ENCODE assay signal across 1 cellular context in the genomic region with DNA sequence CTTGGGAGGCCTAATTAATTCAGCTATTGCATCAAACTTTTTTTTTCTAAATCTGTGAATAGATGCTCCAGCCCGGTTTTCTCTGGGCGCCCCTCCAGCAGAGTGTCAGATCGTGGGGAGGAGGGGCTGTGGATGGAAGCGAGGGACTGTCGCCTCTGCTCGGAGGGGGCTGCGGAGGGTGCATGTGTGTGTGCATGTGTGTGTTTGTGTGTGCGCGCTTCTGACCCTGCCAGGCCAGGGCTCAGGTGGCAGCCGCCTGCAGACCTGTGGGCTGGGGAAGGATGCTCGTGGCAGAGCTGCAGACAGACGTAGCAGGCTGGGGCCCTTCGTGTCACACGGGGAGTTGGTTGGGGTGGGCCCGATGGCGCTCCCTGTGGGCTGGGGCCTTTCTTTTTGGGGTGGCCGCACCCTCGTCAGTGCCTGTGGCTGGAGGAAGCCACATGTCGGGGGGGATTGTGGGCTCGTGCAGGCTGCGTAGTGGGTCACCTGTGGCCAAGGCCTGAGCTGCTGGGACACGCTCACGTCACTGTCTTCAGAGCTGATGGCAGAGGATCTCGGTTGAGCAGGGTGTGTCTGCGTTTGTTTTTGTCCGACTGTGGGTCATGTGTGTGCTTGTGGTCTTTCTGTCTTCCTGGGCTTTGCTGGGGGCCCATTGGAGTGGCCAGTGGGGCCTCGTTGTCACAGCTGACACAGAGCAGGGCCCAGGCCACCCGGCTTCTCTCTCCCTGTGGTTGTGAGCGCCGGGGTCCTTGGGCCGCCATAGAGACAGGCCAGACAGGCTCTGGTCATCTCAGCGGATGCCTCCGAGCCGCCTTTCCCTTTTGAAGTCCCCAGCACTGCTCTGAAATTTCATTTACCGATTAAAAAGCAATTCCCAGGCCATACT.
A peak's percentile ranks its signal among the peaks of the same experiment; 100 is the strongest.
TF ChIP-seq lines count a peak whose summit lies in the region.

No MANE protein-coding gene starts in this region.

TF ChIP-seq in K562, 482 proteins besides CTCF, POLR2A, EP300 and RAD21 (continues in another document):
- TF ChIP-seq ATF7 (IDR thresholded peaks at IDR 0.05) (peak; percentile 33; the same call in 1 of the 2 replicates), ZNF583 (CRISPR knock-in tag; IDR thresholded peaks at IDR 0.05) (no peak), ZNF121 (CRISPR knock-in tag; conservative IDR thresholded peaks at IDR 0.05) (no peak), ZNF436 (CRISPR knock-in tag; IDR thresholded peaks at IDR 0.05) (no peak), NFXL1 (CRISPR knock-in tag; IDR thresholded peaks at IDR 0.05) (no peak), MEIS2 (IDR thresholded peaks at IDR 0.05; ENCODE audit: partially characterized antibody) (no peak), MYNN (IDR thresholded peaks at IDR 0.05) (no peak), MYNN (CRISPR knock-in tag; IDR thresholded peaks at IDR 0.05) (no peak), ZZZ3 (IDR thresholded peaks at IDR 0.05) (no peak), BRD4 (IDR thresholded peaks at IDR 0.05) (no peak), POLR2G (IDR thresholded peaks at IDR 0.05; ENCODE audit: low read depth, low read length) (peak; percentile 52; the same call in 1 of the 2 replicates), SUPT5H (IDR thresholded peaks at IDR 0.05) (no peak), GTF2A2 (tag; IDR thresholded peaks at IDR 0.05) (no peak), SPI1 (IDR thresholded peaks at IDR 0.05; ENCODE audit: borderline replicate concordance, low read depth, low read length) (no peak), ETV6 (IDR thresholded peaks at IDR 0.05; ENCODE audit: borderline replicate concordance in 1 of 2, low read depth in 2 of 2, low read length in 1 of 2) (no peak), ETV6 (CRISPR knock-in tag; IDR thresholded peaks at IDR 0.05; ENCODE audit: borderline replicate concordance) (no peak), RBM22 (IDR thresholded peaks at IDR 0.05; ENCODE audit: low read depth, low read length, poor library complexity, severe bottlenecking) (no peak), CXXC5 (CRISPR knock-in tag; IDR thresholded peaks at IDR 0.05) (peak; percentile 23), RBBP5 (IDR thresholded peaks at IDR 0.05; ENCODE audit: borderline replicate concordance, insufficient read depth, low read length, poor library complexity, severe bottlenecking) (peak; percentile 36), TRIM28 (IDR thresholded peaks at IDR 0.05) (no peak), ZEB2 (IDR thresholded peaks at IDR 0.05) (no peak), XRCC5 (IDR thresholded peaks at IDR 0.05; ENCODE audit: low read depth, low read length) (no peak), TRIM24 (IDR thresholded peaks at IDR 0.05) (no peak), BACH1 (tag; IDR thresholded peaks at IDR 0.05) (no peak), UBTF (IDR thresholded peaks at IDR 0.05; ENCODE audit: borderline replicate concordance in 1 of 2, low read depth in 2 of 2, low read length in 2 of 2) (peak in 1 of 2 experiments; percentile 75; a peak in 3 of 4 replicates), MAFF (IDR thresholded peaks at IDR 0.05; ENCODE audit: low read length) (no peak), BMI1 (IDR thresholded peaks at IDR 0.05; ENCODE audit: low read length) (no peak), YY1 (IDR thresholded peaks at IDR 0.05; ENCODE audit: borderline replicate concordance in 1 of 3, control insufficient read depth in 1 of 3, extremely low read depth in 1 of 3, insufficient read depth in 3 of 3, insufficient read length in 1 of 3, insufficient replicate concordance in 2 of 3, low read depth in 1 of 3, low read length in 2 of 3) (peak in 1 of 3 experiments; percentile 11), GATA2 (CRISPR knock-in tag; IDR thresholded peaks at IDR 0.05) (no peak), TFAM (CRISPR knock-in tag; conservative IDR thresholded peaks at IDR 0.05) (no peak), NCOA2 (IDR thresholded peaks at IDR 0.05; ENCODE audit: partially characterized antibody in 2 of 2) (no peak), HDGF (IDR thresholded peaks at IDR 0.05) (peak; percentile 93), THRAP3 (IDR thresholded peaks at IDR 0.05; ENCODE audit: borderline replicate concordance) (no peak), GABPA (tag; conservative IDR thresholded peaks at IDR 0.05; ENCODE audit: low read depth) (no peak), CBX1 (IDR thresholded peaks at IDR 0.05; ENCODE audit: low read depth) (no peak), KAT8 (IDR thresholded peaks at IDR 0.05; ENCODE audit: low read depth) (no peak), NFE2L1 (tag; IDR thresholded peaks at IDR 0.05; ENCODE audit: borderline replicate concordance, low read depth) (no peak), ZBTB1 (CRISPR knock-in tag; IDR thresholded peaks at IDR 0.05; ENCODE audit: borderline replicate concordance, low read depth) (0 out of 2 replicates have a peak, but pooled peaks have one; percentile 43), KAT7 (CRISPR knock-in tag; IDR thresholded peaks at IDR 0.05; ENCODE audit: borderline replicate concordance) (no peak), FOXP1 (CRISPR knock-in tag; IDR thresholded peaks at IDR 0.05) (no peak), CHCHD3 (CRISPR knock-in tag; IDR thresholded peaks at IDR 0.05) (no peak), DACH1 (IDR thresholded peaks at IDR 0.05; ENCODE audit: partially characterized antibody) (no peak), ESRRA (IDR thresholded peaks at IDR 0.05; ENCODE audit: borderline replicate concordance, low read depth) (no peak), SRF (CRISPR knock-in tag; IDR thresholded peaks at IDR 0.05) (no peak)
- TF ChIP-seq, protein P1, sequence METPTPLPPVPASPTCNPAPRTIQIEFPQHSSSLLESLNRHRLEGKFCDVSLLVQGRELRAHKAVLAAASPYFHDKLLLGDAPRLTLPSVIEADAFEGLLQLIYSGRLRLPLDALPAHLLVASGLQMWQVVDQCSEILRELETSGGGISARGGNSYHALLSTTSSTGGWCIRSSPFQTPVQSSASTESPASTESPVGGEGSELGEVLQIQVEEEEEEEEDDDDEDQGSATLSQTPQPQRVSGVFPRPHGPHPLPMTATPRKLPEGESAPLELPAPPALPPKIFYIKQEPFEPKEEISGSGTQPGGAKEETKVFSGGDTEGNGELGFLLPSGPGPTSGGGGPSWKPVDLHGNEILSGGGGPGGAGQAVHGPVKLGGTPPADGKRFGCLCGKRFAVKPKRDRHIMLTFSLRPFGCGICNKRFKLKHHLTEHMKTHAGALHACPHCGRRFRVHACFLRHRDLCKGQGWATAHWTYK (CRISPR knock-in tag; IDR thresholded peaks at IDR 0.05) = peak; percentile 84; the same call in 1 of the 2 replicates
- TF ChIP-seq, protein P2, sequence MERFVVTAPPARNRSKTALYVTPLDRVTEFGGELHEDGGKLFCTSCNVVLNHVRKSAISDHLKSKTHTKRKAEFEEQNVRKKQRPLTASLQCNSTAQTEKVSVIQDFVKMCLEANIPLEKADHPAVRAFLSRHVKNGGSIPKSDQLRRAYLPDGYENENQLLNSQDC (CRISPR knock-in tag; IDR thresholded peaks at IDR 0.05) = no peak
- TF ChIP-seq, protein P3, sequence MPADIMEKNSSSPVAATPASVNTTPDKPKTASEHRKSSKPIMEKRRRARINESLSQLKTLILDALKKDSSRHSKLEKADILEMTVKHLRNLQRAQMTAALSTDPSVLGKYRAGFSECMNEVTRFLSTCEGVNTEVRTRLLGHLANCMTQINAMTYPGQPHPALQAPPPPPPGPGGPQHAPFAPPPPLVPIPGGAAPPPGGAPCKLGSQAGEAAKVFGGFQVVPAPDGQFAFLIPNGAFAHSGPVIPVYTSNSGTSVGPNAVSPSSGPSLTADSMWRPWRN (IDR thresholded peaks at IDR 0.05; ENCODE audit: low read depth) = no peak
- TF ChIP-seq, protein P4, sequence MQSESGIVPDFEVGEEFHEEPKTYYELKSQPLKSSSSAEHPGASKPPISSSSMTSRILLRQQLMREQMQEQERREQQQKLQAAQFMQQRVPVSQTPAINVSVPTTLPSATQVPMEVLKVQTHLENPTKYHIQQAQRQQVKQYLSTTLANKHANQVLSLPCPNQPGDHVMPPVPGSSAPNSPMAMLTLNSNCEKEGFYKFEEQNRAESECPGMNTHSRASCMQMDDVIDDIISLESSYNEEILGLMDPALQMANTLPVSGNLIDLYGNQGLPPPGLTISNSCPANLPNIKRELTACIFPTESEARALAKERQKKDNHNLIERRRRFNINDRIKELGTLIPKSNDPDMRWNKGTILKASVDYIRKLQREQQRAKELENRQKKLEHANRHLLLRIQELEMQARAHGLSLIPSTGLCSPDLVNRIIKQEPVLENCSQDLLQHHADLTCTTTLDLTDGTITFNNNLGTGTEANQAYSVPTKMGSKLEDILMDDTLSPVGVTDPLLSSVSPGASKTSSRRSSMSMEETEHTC (IDR thresholded peaks at IDR 0.05) = no peak
- TF ChIP-seq, protein P5, sequence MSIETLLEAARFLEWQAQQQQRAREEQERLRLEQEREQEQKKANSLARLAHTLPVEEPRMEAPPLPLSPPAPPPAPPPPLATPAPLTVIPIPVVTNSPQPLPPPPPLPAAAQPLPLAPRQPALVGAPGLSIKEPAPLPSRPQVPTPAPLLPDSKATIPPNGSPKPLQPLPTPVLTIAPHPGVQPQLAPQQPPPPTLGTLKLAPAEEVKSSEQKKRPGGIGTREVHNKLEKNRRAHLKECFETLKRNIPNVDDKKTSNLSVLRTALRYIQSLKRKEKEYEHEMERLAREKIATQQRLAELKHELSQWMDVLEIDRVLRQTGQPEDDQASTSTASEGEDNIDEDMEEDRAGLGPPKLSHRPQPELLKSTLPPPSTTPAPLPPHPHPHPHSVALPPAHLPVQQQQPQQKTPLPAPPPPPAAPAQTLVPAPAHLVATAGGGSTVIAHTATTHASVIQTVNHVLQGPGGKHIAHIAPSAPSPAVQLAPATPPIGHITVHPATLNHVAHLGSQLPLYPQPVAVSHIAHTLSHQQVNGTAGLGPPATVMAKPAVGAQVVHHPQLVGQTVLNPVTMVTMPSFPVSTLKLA (conservative IDR thresholded peaks at IDR 0.05) = peak; percentile 53 to 74
- TF ChIP-seq, protein P6, sequence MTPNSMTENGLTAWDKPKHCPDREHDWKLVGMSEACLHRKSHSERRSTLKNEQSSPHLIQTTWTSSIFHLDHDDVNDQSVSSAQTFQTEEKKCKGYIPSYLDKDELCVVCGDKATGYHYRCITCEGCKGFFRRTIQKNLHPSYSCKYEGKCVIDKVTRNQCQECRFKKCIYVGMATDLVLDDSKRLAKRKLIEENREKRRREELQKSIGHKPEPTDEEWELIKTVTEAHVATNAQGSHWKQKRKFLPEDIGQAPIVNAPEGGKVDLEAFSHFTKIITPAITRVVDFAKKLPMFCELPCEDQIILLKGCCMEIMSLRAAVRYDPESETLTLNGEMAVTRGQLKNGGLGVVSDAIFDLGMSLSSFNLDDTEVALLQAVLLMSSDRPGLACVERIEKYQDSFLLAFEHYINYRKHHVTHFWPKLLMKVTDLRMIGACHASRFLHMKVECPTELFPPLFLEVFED (CRISPR knock-in tag; conservative IDR thresholded peaks at IDR 0.05) = no peak
- TF ChIP-seq, protein P7, sequence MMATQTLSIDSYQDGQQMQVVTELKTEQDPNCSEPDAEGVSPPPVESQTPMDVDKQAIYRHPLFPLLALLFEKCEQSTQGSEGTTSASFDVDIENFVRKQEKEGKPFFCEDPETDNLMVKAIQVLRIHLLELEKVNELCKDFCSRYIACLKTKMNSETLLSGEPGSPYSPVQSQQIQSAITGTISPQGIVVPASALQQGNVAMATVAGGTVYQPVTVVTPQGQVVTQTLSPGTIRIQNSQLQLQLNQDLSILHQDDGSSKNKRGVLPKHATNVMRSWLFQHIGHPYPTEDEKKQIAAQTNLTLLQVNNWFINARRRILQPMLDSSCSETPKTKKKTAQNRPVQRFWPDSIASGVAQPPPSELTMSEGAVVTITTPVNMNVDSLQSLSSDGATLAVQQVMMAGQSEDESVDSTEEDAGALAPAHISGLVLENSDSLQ (IDR thresholded peaks at IDR 0.05) = no peak; the same call in 1 of the 2 replicates
- TF ChIP-seq, protein P8, sequence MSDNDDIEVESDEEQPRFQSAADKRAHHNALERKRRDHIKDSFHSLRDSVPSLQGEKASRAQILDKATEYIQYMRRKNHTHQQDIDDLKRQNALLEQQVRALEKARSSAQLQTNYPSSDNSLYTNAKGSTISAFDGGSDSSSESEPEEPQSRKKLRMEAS (CRISPR knock-in tag; IDR thresholded peaks at IDR 0.05) = peak; percentile 34; the same call in 1 of the 2 replicates
- TF ChIP-seq, protein P9, sequence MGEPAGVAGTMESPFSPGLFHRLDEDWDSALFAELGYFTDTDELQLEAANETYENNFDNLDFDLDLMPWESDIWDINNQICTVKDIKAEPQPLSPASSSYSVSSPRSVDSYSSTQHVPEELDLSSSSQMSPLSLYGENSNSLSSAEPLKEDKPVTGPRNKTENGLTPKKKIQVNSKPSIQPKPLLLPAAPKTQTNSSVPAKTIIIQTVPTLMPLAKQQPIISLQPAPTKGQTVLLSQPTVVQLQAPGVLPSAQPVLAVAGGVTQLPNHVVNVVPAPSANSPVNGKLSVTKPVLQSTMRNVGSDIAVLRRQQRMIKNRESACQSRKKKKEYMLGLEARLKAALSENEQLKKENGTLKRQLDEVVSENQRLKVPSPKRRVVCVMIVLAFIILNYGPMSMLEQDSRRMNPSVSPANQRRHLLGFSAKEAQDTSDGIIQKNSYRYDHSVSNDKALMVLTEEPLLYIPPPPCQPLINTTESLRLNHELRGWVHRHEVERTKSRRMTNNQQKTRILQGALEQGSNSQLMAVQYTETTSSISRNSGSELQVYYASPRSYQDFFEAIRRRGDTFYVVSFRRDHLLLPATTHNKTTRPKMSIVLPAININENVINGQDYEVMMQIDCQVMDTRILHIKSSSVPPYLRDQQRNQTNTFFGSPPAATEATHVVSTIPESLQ (CRISPR knock-in tag; IDR thresholded peaks at IDR 0.05) = no peak
